Comparison of ENCODE assay signal across 1 cellular context in the genomic region with DNA sequence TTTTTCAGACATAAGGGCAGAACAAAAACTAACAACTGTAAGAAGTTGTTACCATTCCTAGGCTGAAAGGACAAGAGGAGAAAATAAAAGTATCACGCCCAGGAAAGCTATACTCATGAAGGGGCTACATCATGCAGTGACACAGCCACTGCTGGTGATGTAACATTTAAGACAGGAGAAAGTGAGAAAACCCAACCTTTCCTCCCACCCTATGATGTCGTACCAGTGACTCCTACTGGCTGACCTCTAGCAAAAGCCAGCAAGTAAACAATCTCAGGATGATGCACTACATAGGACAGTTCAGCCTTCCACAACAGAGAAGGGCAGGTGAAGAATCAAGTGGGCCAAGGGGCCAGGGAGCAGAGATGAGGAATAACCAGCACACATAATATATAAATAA.
TF ChIP-seq lines count a peak whose summit lies in the region.

No MANE protein-coding gene starts in this region.

TF ChIP-seq in HepG2, 621 proteins besides CTCF, POLR2A, EP300 and RAD21:
- TF ChIP-seq STAG1 (CRISPR knock-in tag; IDR thresholded peaks at IDR 0.05) (peak; percentile 45), ZBTB38 (CRISPR knock-in tag; IDR thresholded peaks at IDR 0.05) (no peak)
